ENCODE assay signal across 8 cellular contexts in genomic region chr10:78029294-78030226, GRCh38. TPM values are rescaled to one million over a fixed set of nuclear protein-coding genes. Genes with fewer than 3 reads are reported as not detected.
DNase-seq lines count a peak whose midpoint lies in the region; ATAC-seq and TF ChIP-seq lines count a peak whose summit lies in the region.

TSS of gene POLR3A (minus strand) at chr10:78029515. CDS start at chr10:78029407, 108 bp downstream.

- POLR2A ChIA-PET in WTC11 (lab: Charles Lee) = interaction anchor here (0.7 kb wide), 1 partner anchor 205 kb away, joined by 3 read pairs; no protein-coding TSS in a partner anchor

- ATAC-seq in GM18873 (IDR thresholded peaks at IDR 0.05; ENCODE audit: low FRiP score, unreplicated experiment) = peak; percentile 51
- peak; percentile 45 for ATAC-seq in HG03139 (IDR thresholded peaks at IDR 0.05; ENCODE audit: unreplicated experiment)
- ATAC-seq in WTC11 = peak; percentile 56

- H3K27ac Mint-ChIP-seq in WTC11 = peak within 1 kb of the TSS; percentile 97

- H3K4me1 Mint-ChIP-seq in WTC11 = peaks cover 13% of the 10 kb centered on the region

- peak within 1 kb of the TSS; percentile 100 for H3K4me3 Mint-ChIP-seq in WTC11

- no peak for TF ChIP-seq CTCF in WTC11 (IDR thresholded peaks at IDR 0.05)

- peak within 1 kb of the TSS; percentile 97 for H3K27ac ChIP-seq in caudate nucleus (ENCODE audit: low read depth, low read length)

- DNase-seq in AG08395 (ENCODE audit: low spot score) (peak; percentile 95), NCI-H2227 (lab: John Stamatoyannopoulos, UW; ENCODE audit: unreplicated experiment) (peak; percentile 94), WTC11 (ENCODE audit: low spot score) (peak; percentile 90), caudate nucleus (lab: John Stamatoyannopoulos, UW) (peak in 60 of 61 donors; percentile 21 to 95 (median 84)), inferior parietal cortex (ENCODE audit: extremely low spot score) (peak; percentile 94)
- DNase-seq in stimulated activated CD4-positive, alpha-beta T cell treated with anti-CD3 and anti-CD28 coated beads, Interleukin-12 subunit alpha, Interleukin-12 subunit beta, amount 100 ng/mL, for 24 hours (ENCODE audit: low read depth in 2 of 2) = peak; percentile 81 to 87

- H3K27me3 Mint-ChIP-seq in WTC11 (ENCODE audit: low read depth) = no peaks in the 10 kb centered on the region

- H3K9me3 Mint-ChIP-seq in WTC11 = no peaks in the 10 kb centered on the region

- CTCF ChIA-PET in WTC11 (lab: Charles Lee) = interaction anchor here (0.5 to 2.0 kb wide), 21 partner anchors 10 to 1199 kb away, joined by 3 to 12 read pairs (median 3); no protein-coding TSS in a partner anchor

- peaks cover 31% of the 10 kb centered on the region for H3K36me3 Mint-ChIP-seq in WTC11

TF ChIP-seq in WTC11, 78 proteins besides CTCF, POLR2A, EP300 and RAD21 (continues in another document):
- TF ChIP-seq ZBTB21 (CRISPR knock-in tag; IDR thresholded peaks at IDR 0.05; ENCODE audit: borderline replicate concordance) (no peak), MXD4 (CRISPR knock-in tag; IDR thresholded peaks at IDR 0.05; ENCODE audit: borderline replicate concordance) (no peak), MYBL2 (CRISPR knock-in tag; IDR thresholded peaks at IDR 0.05) (0 out of 2 replicates have a peak, but pooled peaks have one; percentile 37), FOXK1 (CRISPR knock-in tag; IDR thresholded peaks at IDR 0.05) (0 out of 2 replicates have a peak, but pooled peaks have one; percentile 38), FOXJ3 (CRISPR knock-in tag; IDR thresholded peaks at IDR 0.05; ENCODE audit: borderline replicate concordance) (no peak), PRRX2 (CRISPR knock-in tag; IDR thresholded peaks at IDR 0.05) (no peak), TEAD4 (CRISPR knock-in tag; IDR thresholded peaks at IDR 0.05) (no peak), IRF1 (CRISPR knock-in tag; IDR thresholded peaks at IDR 0.05) (no peak), FOXP4 (CRISPR knock-in tag; IDR thresholded peaks at IDR 0.05) (0 out of 2 replicates have a peak, but pooled peaks have one; percentile 18), NFE2L1 (CRISPR knock-in tag; IDR thresholded peaks at IDR 0.05) (peak; percentile 57), USF2 (CRISPR knock-in tag; IDR thresholded peaks at IDR 0.05) (peak; percentile 97), KAT7 (CRISPR knock-in tag; IDR thresholded peaks at IDR 0.05; ENCODE audit: borderline replicate concordance) (no peak), GRHL2 (CRISPR knock-in tag; IDR thresholded peaks at IDR 0.05; ENCODE audit: insufficient replicate concordance, severe bottlenecking) (no peak), SP1 (CRISPR knock-in tag; conservative IDR thresholded peaks at IDR 0.05) (peak; percentile 46), ESRRA (CRISPR knock-in tag; IDR thresholded peaks at IDR 0.05; ENCODE audit: borderline replicate concordance) (no peak), SOX15 (CRISPR knock-in tag; IDR thresholded peaks at IDR 0.05) (no peak), FOXP1 (CRISPR knock-in tag; IDR thresholded peaks at IDR 0.05; ENCODE audit: borderline replicate concordance) (0 out of 2 replicates have a peak, but pooled peaks have one; percentile 43), GTF2I (CRISPR knock-in tag; conservative IDR thresholded peaks at IDR 0.05) (no peak), ZNF263 (CRISPR knock-in tag; IDR thresholded peaks at IDR 0.05; ENCODE audit: low read depth) (no peak), GABPB1 (CRISPR knock-in tag; IDR thresholded peaks at IDR 0.05) (peak; percentile 70)
- TF ChIP-seq, protein P1, sequence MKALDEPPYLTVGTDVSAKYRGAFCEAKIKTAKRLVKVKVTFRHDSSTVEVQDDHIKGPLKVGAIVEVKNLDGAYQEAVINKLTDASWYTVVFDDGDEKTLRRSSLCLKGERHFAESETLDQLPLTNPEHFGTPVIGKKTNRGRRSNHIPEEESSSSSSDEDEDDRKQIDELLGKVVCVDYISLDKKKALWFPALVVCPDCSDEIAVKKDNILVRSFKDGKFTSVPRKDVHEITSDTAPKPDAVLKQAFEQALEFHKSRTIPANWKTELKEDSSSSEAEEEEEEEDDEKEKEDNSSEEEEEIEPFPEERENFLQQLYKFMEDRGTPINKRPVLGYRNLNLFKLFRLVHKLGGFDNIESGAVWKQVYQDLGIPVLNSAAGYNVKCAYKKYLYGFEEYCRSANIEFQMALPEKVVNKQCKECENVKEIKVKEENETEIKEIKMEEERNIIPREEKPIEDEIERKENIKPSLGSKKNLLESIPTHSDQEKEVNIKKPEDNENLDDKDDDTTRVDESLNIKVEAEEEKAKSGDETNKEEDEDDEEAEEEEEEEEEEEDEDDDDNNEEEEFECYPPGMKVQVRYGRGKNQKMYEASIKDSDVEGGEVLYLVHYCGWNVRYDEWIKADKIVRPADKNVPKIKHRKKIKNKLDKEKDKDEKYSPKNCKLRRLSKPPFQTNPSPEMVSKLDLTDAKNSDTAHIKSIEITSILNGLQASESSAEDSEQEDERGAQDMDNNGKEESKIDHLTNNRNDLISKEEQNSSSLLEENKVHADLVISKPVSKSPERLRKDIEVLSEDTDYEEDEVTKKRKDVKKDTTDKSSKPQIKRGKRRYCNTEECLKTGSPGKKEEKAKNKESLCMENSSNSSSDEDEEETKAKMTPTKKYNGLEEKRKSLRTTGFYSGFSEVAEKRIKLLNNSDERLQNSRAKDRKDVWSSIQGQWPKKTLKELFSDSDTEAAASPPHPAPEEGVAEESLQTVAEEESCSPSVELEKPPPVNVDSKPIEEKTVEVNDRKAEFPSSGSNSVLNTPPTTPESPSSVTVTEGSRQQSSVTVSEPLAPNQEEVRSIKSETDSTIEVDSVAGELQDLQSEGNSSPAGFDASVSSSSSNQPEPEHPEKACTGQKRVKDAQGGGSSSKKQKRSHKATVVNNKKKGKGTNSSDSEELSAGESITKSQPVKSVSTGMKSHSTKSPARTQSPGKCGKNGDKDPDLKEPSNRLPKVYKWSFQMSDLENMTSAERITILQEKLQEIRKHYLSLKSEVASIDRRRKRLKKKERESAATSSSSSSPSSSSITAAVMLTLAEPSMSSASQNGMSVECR (CRISPR knock-in tag; IDR thresholded peaks at IDR 0.05; ENCODE audit: borderline replicate concordance) = 0 out of 2 replicates have a peak, but pooled peaks have one; percentile 22
- TF ChIP-seq, protein P2, sequence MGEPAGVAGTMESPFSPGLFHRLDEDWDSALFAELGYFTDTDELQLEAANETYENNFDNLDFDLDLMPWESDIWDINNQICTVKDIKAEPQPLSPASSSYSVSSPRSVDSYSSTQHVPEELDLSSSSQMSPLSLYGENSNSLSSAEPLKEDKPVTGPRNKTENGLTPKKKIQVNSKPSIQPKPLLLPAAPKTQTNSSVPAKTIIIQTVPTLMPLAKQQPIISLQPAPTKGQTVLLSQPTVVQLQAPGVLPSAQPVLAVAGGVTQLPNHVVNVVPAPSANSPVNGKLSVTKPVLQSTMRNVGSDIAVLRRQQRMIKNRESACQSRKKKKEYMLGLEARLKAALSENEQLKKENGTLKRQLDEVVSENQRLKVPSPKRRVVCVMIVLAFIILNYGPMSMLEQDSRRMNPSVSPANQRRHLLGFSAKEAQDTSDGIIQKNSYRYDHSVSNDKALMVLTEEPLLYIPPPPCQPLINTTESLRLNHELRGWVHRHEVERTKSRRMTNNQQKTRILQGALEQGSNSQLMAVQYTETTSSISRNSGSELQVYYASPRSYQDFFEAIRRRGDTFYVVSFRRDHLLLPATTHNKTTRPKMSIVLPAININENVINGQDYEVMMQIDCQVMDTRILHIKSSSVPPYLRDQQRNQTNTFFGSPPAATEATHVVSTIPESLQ (CRISPR knock-in tag; IDR thresholded peaks at IDR 0.05) = no peak
- TF ChIP-seq, protein P3, sequence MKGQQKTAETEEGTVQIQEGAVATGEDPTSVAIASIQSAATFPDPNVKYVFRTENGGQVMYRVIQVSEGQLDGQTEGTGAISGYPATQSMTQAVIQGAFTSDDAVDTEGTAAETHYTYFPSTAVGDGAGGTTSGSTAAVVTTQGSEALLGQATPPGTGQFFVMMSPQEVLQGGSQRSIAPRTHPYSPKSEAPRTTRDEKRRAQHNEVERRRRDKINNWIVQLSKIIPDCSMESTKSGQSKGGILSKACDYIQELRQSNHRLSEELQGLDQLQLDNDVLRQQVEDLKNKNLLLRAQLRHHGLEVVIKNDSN (CRISPR knock-in tag; IDR thresholded peaks at IDR 0.05) = peak; percentile 97
- TF ChIP-seq, protein P4, sequence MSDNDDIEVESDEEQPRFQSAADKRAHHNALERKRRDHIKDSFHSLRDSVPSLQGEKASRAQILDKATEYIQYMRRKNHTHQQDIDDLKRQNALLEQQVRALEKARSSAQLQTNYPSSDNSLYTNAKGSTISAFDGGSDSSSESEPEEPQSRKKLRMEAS (CRISPR knock-in tag; IDR thresholded peaks at IDR 0.05) = peak; percentile 73

RNA-seq across cellular contexts. Expression of gene POLR3A, which starts in this region (rescaled TPM):
- 27.5 to 32.2 TPM (median 27.9 TPM) in 3 replicates for total RNA-seq in WTC11 (2021)

Comparison
In these comparisons a context has a peak if more than half of its experiments do, and no peak if none do; other contexts are left out.
1. Peak in every context shown above with its lines: DNase-seq, ATAC-seq and H3K27ac ChIP-seq.